1 cellular context compared by ENCODE assay signal in genomic region chr12:716506-716905, GRCh38.
TF ChIP-seq lines count a peak whose summit lies in the region.

No MANE protein-coding gene starts in this region.

TF ChIP-seq in GM23338, 12 proteins besides CTCF, POLR2A, EP300 and RAD21 (continued from another document):
- no peak for TF ChIP-seq ZNF462 (CRISPR knock-in tag; IDR thresholded peaks at IDR 0.05)
- no peak for TF ChIP-seq STAT1 (IDR thresholded peaks at IDR 0.05; ENCODE audit: unreplicated experiment)
- TF ChIP-seq EZH2 (IDR thresholded peaks at IDR 0.05; ENCODE audit: low read depth, unreplicated experiment), result no peak
- TF ChIP-seq POLR2AphosphoS5 (IDR thresholded peaks at IDR 0.05; ENCODE audit: low read depth), result no peak
